Comparison of ENCODE assay signal across 21 cellular contexts in the genomic region with DNA sequence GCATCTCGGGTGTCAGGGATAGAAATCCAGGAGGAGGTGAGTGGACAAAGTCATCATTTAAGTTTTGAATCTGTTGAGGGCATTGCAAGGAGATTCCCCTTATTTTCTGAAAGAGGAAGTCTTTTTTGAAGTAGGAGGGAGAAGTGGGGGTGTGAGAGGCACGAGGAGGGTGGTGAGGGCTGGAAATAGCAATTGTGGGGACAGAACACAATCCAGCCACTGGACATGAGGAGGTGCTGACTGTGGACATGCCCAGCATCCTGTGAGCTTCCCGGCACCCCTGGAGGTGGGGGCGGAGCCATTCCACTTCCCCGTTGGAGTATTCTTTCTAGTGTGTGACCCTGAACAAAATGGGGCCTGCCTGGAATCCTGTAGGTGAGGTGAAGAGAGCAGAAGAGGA.
DNase-seq lines count a peak whose midpoint lies in the region; ATAC-seq and TF ChIP-seq lines count a peak whose summit lies in the region.
"Had no signal": no experiment of that assay in that cellular context is flagged by ENCODE, and none has a peak within 500 bp of the region (broad histone marks: within the 10 kb centered on the region; RNA-seq: fewer than 3 reads in every experiment).

No MANE protein-coding gene starts in this region.

- 80 to 83% methylated on average over 1 to 5 of the region's 5 CpGs for WGBS in endodermal cell (ENCODE audit: insufficient coverage in 1 of 2, insufficient read length in 1 of 2), 2 experiments

- H3K27me3 Mint-ChIP-seq in endodermal cell (ENCODE audit: insufficient read depth): no peaks in the 10 kb centered on the region
- H3K27me3 Mint-ChIP-seq in neural crest cell (ENCODE audit: low read depth): no peaks in the 10 kb centered on the region
- H3K27me3 Mint-ChIP-seq in effector memory CD8-positive, alpha-beta T cell: no peaks in the 10 kb centered on the region
- H3K27me3 Mint-ChIP-seq: activated CD4-positive, alpha-beta memory T cell treated with anti-CD3 and anti-CD28 coated beads, Interleukin-2, amount 10 ng/mL, durations not matched to agents 7 days and 5 days had no signal

- H3K4me1 ChIP-seq in endodermal cell (ENCODE audit: control insufficient read depth, insufficient read depth, low read length): no peaks in the 10 kb centered on the region
- H3K4me1 ChIP-seq: HAP-1 had no signal

- POLR2A ChIA-PET in GM10248 (lab: Yijun Ruan, JAX): no interaction called here

- no peak for ATAC-seq in effector memory CD8-positive, alpha-beta T cell (replicated peaks)
- ATAC-seq: activated T-cell treated with anti-CD3 and anti-CD28 coated beads, Interleukin-2, amount 50 U/mL, for 4 hours had no signal

- H3K36me3 ChIP-seq in endodermal cell (ENCODE audit: control insufficient read depth, insufficient read depth, low read length): no peaks in the 10 kb centered on the region
- H3K36me3 ChIP-seq: HAP-1, SJCRH30 had no signal

- no peaks in the 10 kb centered on the region for H3K4me1 Mint-ChIP-seq in endodermal cell
- no peaks in the 10 kb centered on the region for H3K4me1 Mint-ChIP-seq in neural crest cell
- peaks cover 0 to 1% of the 10 kb centered on the region in 2 donors for H3K4me1 Mint-ChIP-seq in effector memory CD8-positive, alpha-beta T cell (ENCODE audit: low read depth in 2 of 2)

- DNase-seq in GM10248 (ENCODE audit: extremely low spot score): peak; percentile 31
- peak; percentile 34 for DNase-seq in NB4 (ENCODE audit: low read depth)
- DNase-seq in endodermal cell: peak; percentile 36
- no peak for DNase-seq in neural crest cell (ENCODE audit: low read depth, low spot score)
- DNase-seq in effector memory CD8-positive, alpha-beta T cell: no peak
- DNase-seq in SW480 (ENCODE audit: low spot score): no peak
- DNase-seq in activated T-cell treated with anti-CD3 and anti-CD28 coated beads, Interleukin-2, amount 50 U/mL, for 1 hour: no peak
- DNase-seq: activated CD4-positive, alpha-beta memory T cell treated with anti-CD3 and anti-CD28 coated beads, Interleukin-2, amount 10 ng/mL, durations not matched to agents 7 days and 5 days; activated CD4-positive, CD25-positive, alpha-beta regulatory T cell; activated naive CD4-positive, alpha-beta T cell treated with anti-CD3 and anti-CD28 coated beads for 36 hours; activated T-cell treated with anti-CD3 and anti-CD28 coated beads, Interleukin-2, amount 50 U/mL, for 4 hours; cerebellar nuclear complex; DND-41; NCI-H1417 treated with DMSO at 0.1 percent for 48 hours; NCI-H2107; NCI-H524; SJCRH30; stimulated activated CD4-positive, alpha-beta T cell treated with anti-CD3 and anti-CD28 coated beads, Interleukin-4, amount 100 ng/mL, for 24 hours; stomach; trophoblast cell had no signal

- no peak for TF ChIP-seq POLR2A in NB4 (IDR thresholded peaks at IDR 0.05; ENCODE audit: extremely low read depth, insufficient read length)

- H3K27ac ChIP-seq in endodermal cell (ENCODE audit: low read depth, low read length): no peak overlapping the region
- H3K27ac ChIP-seq: SJCRH30, stomach had no signal

- H3K36me3 Mint-ChIP-seq in endodermal cell (ENCODE audit: low read depth) (no peaks in the 10 kb centered on the region), neural crest cell (ENCODE audit: low read depth) (no peaks in the 10 kb centered on the region)
- H3K36me3 Mint-ChIP-seq in effector memory CD8-positive, alpha-beta T cell (ENCODE audit: insufficient read depth): no peaks in the 10 kb centered on the region

- TF ChIP-seq CTCF in GM10248 (IDR thresholded peaks at IDR 0.05; ENCODE audit: control extremely low read depth, extremely low read depth, low read depth, missing control alignments) (no peak), NB4 (IDR thresholded peaks at IDR 0.05; ENCODE audit: low read depth, low read length) (no peak), endodermal cell (conservative IDR thresholded peaks at IDR 0.05) (no peak), neural crest cell (conservative IDR thresholded peaks at IDR 0.05) (no peak)

- H3K9me3 Mint-ChIP-seq in endodermal cell (no peaks in the 10 kb centered on the region), neural crest cell (no peaks in the 10 kb centered on the region)
- H3K9me3 Mint-ChIP-seq in effector memory CD8-positive, alpha-beta T cell: no peaks in the 10 kb centered on the region
- H3K9me3 Mint-ChIP-seq: activated CD4-positive, alpha-beta memory T cell treated with anti-CD3 and anti-CD28 coated beads, Interleukin-2, amount 10 ng/mL, durations not matched to agents 7 days and 5 days; activated naive CD4-positive, alpha-beta T cell treated with anti-CD3 and anti-CD28 coated beads for 36 hours; activated T-cell treated with anti-CD3 and anti-CD28 coated beads, Interleukin-2, amount 50 U/mL, for 4 hours had no signal

- H3K27ac Mint-ChIP-seq in endodermal cell (no peak overlapping the region), neural crest cell (ENCODE audit: unreplicated experiment) (peak overlapping the region; percentile 78)
- H3K27ac Mint-ChIP-seq in effector memory CD8-positive, alpha-beta T cell: peak overlapping the region in 1 of 2 donors; percentile 9
- H3K27ac Mint-ChIP-seq: activated CD4-positive, alpha-beta memory T cell treated with anti-CD3 and anti-CD28 coated beads, Interleukin-2, amount 10 ng/mL, durations not matched to agents 7 days and 5 days; activated naive CD4-positive, alpha-beta T cell treated with anti-CD3 and anti-CD28 coated beads for 36 hours had no signal

- no peaks in the 10 kb centered on the region for H3K27me3 ChIP-seq in endodermal cell (ENCODE audit: control insufficient read depth, insufficient read depth, low read length, poor library complexity, severe bottlenecking)
- H3K27me3 ChIP-seq: SJCRH30, stomach had no signal

- no peaks in the 10 kb centered on the region for H3K9me3 ChIP-seq in endodermal cell (ENCODE audit: control insufficient read depth, low read length)
- H3K9me3 ChIP-seq: HAP-1, SJCRH30, stomach had no signal

- no peak overlapping the region for H3K4me3 ChIP-seq in NB4 (ENCODE audit: low read depth, low read length)
- no peak overlapping the region for H3K4me3 ChIP-seq in endodermal cell (ENCODE audit: low read length)
- H3K4me3 ChIP-seq: HAP-1, SJCRH30, stomach had no signal

- CTCF ChIA-PET in GM10248 (lab: Yijun Ruan, JAX): no interaction called here

- no peak overlapping the region for H3K4me3 Mint-ChIP-seq in endodermal cell
- H3K4me3 Mint-ChIP-seq in neural crest cell: no peak overlapping the region
- H3K4me3 Mint-ChIP-seq in effector memory CD8-positive, alpha-beta T cell: no peak overlapping the region
- H3K4me3 Mint-ChIP-seq: activated CD4-positive, alpha-beta memory T cell treated with anti-CD3 and anti-CD28 coated beads, Interleukin-2, amount 10 ng/mL, durations not matched to agents 7 days and 5 days; activated naive CD4-positive, alpha-beta T cell treated with anti-CD3 and anti-CD28 coated beads for 36 hours; activated T-cell treated with anti-CD3 and anti-CD28 coated beads, Interleukin-2, amount 50 U/mL, for 4 hours had no signal

- no peak overlapping the region for H3K9ac ChIP-seq in endodermal cell (ENCODE audit: extremely low read depth, low read length, poor library complexity, severe bottlenecking)

Comparison
In these comparisons a context has a peak if more than half of its experiments do, and no peak if none do; other contexts are left out.
1. DNase-seq: peak in GM10248 (single experiment), NB4 (single experiment) and endodermal cell (single experiment); none in neural crest cell (single experiment), effector memory CD8-positive, alpha-beta T cell (0 of 3), SW480 (single experiment) and activated T-cell treated with anti-CD3 and anti-CD28 coated beads, Interleukin-2, amount 50 U/mL, for 1 hour (single experiment).